In the genomic region with DNA sequence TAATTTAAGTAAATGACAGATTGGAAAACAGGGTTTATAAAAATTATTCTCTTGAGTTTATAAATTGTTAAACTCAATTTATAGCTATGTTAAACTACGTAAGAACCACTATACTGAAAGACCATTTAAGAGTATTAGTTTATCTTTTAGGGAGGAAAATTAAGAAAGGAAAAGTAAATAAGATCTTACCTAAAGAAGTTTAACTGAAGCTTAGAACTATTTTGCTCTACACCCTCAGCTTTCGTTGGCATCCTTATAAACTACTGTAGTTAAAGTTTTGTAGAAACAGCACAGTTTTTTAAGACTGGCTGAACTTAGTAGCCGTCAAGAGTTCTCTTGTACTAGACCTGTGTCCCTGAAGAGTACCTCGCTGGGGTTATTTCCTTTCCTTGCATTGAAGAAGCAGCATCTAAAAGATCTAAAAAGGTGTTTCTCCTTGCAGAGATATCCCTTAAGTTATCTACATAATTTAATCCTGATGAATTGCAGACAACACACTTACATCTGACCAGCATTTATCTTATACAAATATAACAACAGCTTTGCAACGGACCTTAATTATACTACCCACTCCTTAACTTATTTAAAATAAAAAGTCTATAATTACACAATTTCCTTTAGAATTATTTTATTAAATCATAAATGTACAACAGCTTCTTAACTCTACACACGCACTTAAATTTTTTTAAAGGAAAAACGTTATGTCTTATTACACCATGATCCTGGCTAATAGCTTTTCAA, we compare ENCODE assay signal across 1 cellular context.
TF ChIP-seq lines count a peak whose summit lies in the region.

No MANE protein-coding gene starts in this region.

TF ChIP-seq in PFSK-1, 5 proteins besides CTCF, POLR2A, EP300 and RAD21:
- TF ChIP-seq SIN3A (IDR thresholded peaks at IDR 0.05; ENCODE audit: borderline replicate concordance, insufficient read depth, low read length) (no peak), FOXP2 (optimal IDR thresholded peaks at IDR 0.05; ENCODE audit: borderline replicate concordance, extremely low read depth, extremely low read length, insufficient read depth) (no peak), POLR2AphosphoS5 (IDR thresholded peaks at IDR 0.05; ENCODE audit: low read depth, low read length) (peak; percentile 74; the same call in 1 of the 2 replicates), TAF1 (IDR thresholded peaks at IDR 0.05; ENCODE audit: borderline replicate concordance, insufficient read depth, low read length) (no peak)
- TF ChIP-seq, protein P1, sequence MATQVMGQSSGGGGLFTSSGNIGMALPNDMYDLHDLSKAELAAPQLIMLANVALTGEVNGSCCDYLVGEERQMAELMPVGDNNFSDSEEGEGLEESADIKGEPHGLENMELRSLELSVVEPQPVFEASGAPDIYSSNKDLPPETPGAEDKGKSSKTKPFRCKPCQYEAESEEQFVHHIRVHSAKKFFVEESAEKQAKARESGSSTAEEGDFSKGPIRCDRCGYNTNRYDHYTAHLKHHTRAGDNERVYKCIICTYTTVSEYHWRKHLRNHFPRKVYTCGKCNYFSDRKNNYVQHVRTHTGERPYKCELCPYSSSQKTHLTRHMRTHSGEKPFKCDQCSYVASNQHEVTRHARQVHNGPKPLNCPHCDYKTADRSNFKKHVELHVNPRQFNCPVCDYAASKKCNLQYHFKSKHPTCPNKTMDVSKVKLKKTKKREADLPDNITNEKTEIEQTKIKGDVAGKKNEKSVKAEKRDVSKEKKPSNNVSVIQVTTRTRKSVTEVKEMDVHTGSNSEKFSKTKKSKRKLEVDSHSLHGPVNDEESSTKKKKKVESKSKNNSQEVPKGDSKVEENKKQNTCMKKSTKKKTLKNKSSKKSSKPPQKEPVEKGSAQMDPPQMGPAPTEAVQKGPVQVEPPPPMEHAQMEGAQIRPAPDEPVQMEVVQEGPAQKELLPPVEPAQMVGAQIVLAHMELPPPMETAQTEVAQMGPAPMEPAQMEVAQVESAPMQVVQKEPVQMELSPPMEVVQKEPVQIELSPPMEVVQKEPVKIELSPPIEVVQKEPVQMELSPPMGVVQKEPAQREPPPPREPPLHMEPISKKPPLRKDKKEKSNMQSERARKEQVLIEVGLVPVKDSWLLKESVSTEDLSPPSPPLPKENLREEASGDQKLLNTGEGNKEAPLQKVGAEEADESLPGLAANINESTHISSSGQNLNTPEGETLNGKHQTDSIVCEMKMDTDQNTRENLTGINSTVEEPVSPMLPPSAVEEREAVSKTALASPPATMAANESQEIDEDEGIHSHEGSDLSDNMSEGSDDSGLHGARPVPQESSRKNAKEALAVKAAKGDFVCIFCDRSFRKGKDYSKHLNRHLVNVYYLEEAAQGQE (IDR thresholded peaks at IDR 0.05; ENCODE audit: insufficient read depth in 1 of 2, low read depth in 2 of 2, low read length in 2 of 2) = no peak
